Comparison of ENCODE assay signal across 8 cellular contexts in the genomic region with DNA sequence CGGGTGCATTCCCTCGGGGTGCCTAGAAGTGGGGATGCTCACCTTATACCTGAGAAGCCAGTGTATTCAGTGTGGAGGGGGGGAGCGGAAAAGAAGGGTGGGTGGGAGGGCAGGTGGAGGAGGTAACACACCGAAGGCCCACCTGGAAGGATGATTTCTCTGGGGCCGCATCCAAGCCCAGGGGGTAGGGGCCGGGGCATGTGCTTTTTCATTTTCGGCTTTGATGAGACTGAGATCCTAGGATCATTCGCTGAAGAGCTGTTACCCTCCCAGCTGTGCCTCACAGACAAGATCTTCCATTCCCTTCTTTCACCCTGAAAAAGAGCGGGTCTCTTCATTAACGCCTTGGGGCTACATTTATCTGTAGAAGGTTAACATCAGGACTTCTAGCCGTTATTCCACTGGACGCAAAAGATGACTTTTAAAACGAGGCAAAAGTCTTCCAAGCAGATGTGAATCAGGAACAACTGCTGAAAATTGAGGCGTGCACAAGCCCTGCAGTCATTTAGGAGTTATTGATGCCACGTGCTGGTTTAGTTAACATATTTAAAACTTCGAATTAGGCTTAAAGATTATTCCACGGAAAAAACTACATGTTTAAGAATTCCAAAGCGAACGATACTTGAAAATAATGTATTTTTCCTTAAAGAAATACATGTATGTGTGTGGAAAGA.
DNase-seq lines count a peak whose midpoint lies in the region; ATAC-seq and TF ChIP-seq lines count a peak whose summit lies in the region.

No MANE protein-coding gene starts in this region.

- H3K4me1 ChIP-seq in HEK293 (ENCODE audit: control insufficient read depth, insufficient read depth, low read length) (no peaks in the 10 kb centered on the region), mucosa of rectum (ENCODE audit: control insufficient read depth in 2 of 2, insufficient read depth in 2 of 2, low read length in 2 of 2) (peaks cover 6 to 12% of the 10 kb centered on the region in 2 donors)

- no peaks in the 10 kb centered on the region for H3K27me3 ChIP-seq in brain microvascular endothelial cell (replicated peaks)
- peaks cover 0 to 2% of the 10 kb centered on the region in 2 donors for H3K27me3 ChIP-seq in mucosa of rectum (ENCODE audit: control insufficient read depth in 2 of 2, insufficient read depth in 2 of 2, low read length in 2 of 2)

- H3K36me3 ChIP-seq in HEK293 (ENCODE audit: control insufficient read depth in 2 of 2, insufficient read depth in 1 of 2, low read length in 2 of 2) = peaks cover 0 to 8% of the 10 kb centered on the region in 2 experiments; a peak in 1 of 3 replicates
- peaks cover 12% of the 10 kb centered on the region for H3K36me3 ChIP-seq in brain microvascular endothelial cell (replicated peaks)
- H3K36me3 ChIP-seq in mucosa of rectum (ENCODE audit: control insufficient read depth in 2 of 2, insufficient read depth in 2 of 2, low read length in 2 of 2) = no peaks in the 10 kb centered on the region

- in situ Hi-C loops in brain microvascular endothelial cell (cut with HindIII; ENCODE audit: low pct_ligation_motif_present, low sequenced_read_pairs) = no loop called here

- CTCF ChIA-PET in AG04449 (lab: Yijun Ruan, JAX) = interaction anchor here (1.1 to 1.4 kb wide), 2 partner anchors 50 to 68 kb away, joined by 3 read pairs; no protein-coding TSS in a partner anchor
- CTCF ChIA-PET in HEK293 (lab: Yijun Ruan, JAX) = interaction anchor here (0.6 to 1.4 kb wide), 2 partner anchors 85 to 155 kb away, joined by 3 read pairs; partner anchors contain the start of gene TBC1D4

- no peak overlapping the region; the same call in 1 of the 2 replicates for H3K27ac ChIP-seq in HEK293 (ENCODE audit: extremely low read depth, low read depth, low read length)
- no peak overlapping the region for H3K27ac ChIP-seq in brain microvascular endothelial cell
- H3K27ac ChIP-seq in mucosa of rectum (ENCODE audit: low read depth in 2 of 2, low read length in 2 of 2) = no peak overlapping the region

- POLR2A ChIA-PET in AG04449 (lab: Yijun Ruan, JAX) (interaction anchor here (0.6 to 2.5 kb wide), 4 partner anchors 10 to 102 kb away, joined by 3 to 13 read pairs (median 4); no protein-coding TSS in a partner anchor), HEK293 (lab: Yijun Ruan, JAX) (no interaction called here)

- H3K9me3 ChIP-seq in HEK293 (ENCODE audit: control insufficient read depth, insufficient read depth, low read depth, low read length) (no peaks in the 10 kb centered on the region), mucosa of rectum (ENCODE audit: control insufficient read depth in 2 of 2, low read length in 2 of 2) (no peaks in the 10 kb centered on the region)

- TF ChIP-seq CTCF in AG04449 (IDR thresholded peaks at IDR 0.05; ENCODE audit: insufficient read depth, low read length, missing control alignments) = no peak
- no peak for TF ChIP-seq CTCF in HEK293 (tag by site-specific recombination; IDR thresholded peaks at IDR 0.05)
- TF ChIP-seq CTCF in brain microvascular endothelial cell (IDR thresholded peaks at IDR 0.05; ENCODE audit: low read depth, low read length, missing control alignments) = no peak

- H3K4me3 ChIP-seq in AG04449 (ENCODE audit: low read depth, low read length) (peak overlapping the region; percentile 97), HEK293 (ENCODE audit: low read depth, low read length) (peak overlapping the region; percentile 55), brain microvascular endothelial cell (ENCODE audit: low read depth, low read length) (peak overlapping the region; percentile 96), mucosa of rectum (ENCODE audit: low read length in 2 of 2) (peak overlapping the region; percentile 65 to 83)

- no peak for DNase-seq in AG04449 (ENCODE audit: low read depth, low spot score)
- no peak for DNase-seq in brain microvascular endothelial cell
- no peak for DNase-seq in OCI-M2 (lab: John Stamatoyannopoulos, UW; ENCODE audit: unreplicated experiment)
- DNase-seq in NCI-H446 treated with DMSO at 0.1 percent for 48 hours (lab: John Stamatoyannopoulos, UW) = no peak

- ATAC-seq in HG03196 (IDR thresholded peaks at IDR 0.05; ENCODE audit: unreplicated experiment) = no peak
- ATAC-seq in GM18867 (IDR thresholded peaks at IDR 0.05; ENCODE audit: unreplicated experiment) = no peak

- H3K9ac ChIP-seq in mucosa of rectum (ENCODE audit: low read depth in 1 of 2, low read length in 2 of 2) = no peak overlapping the region

TF ChIP-seq in HEK293, 187 proteins besides CTCF, POLR2A, EP300 and RAD21:
- TF ChIP-seq, protein P1, sequence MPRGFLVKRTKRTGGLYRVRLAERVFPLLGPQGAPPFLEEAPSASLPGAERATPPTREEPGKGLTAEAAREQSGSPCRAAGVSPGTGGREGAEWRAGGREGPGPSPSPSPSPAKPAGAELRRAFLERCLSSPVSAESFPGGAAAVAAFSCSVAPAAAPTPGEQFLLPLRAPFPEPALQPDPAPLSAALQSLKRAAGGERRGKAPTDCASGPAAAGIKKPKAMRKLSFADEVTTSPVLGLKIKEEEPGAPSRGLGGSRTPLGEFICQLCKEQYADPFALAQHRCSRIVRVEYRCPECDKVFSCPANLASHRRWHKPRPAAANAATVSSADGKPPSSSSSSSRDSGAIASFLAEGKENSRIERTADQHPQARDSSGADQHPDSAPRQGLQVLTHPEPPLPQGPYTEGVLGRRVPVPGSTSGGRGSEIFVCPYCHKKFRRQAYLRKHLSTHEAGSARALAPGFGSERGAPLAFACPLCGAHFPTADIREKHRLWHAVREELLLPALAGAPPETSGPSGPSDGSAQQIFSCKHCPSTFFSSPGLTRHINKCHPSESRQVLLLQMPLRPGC (tag by site-specific recombination; IDR thresholded peaks at IDR 0.05) = no peak
- no peak for TF ChIP-seq KLF10 (tag by site-specific recombination; IDR thresholded peaks at IDR 0.05)
- TF ChIP-seq ZNF580 (tag by site-specific recombination; IDR thresholded peaks at IDR 0.05) = no peak
- no peak for TF ChIP-seq ZNF488 (tag by site-specific recombination; IDR thresholded peaks at IDR 0.05)
- no peak for TF ChIP-seq ZNF302 (tag by site-specific recombination; IDR thresholded peaks at IDR 0.05; ENCODE audit: low read depth)
- TF ChIP-seq FEZF1 (tag by site-specific recombination; IDR thresholded peaks at IDR 0.05) = no peak
TF ChIP-seq in HEK293: peak in this region for 0.
